Comparison of ENCODE assay signal across 8 cellular contexts in the genomic region with DNA sequence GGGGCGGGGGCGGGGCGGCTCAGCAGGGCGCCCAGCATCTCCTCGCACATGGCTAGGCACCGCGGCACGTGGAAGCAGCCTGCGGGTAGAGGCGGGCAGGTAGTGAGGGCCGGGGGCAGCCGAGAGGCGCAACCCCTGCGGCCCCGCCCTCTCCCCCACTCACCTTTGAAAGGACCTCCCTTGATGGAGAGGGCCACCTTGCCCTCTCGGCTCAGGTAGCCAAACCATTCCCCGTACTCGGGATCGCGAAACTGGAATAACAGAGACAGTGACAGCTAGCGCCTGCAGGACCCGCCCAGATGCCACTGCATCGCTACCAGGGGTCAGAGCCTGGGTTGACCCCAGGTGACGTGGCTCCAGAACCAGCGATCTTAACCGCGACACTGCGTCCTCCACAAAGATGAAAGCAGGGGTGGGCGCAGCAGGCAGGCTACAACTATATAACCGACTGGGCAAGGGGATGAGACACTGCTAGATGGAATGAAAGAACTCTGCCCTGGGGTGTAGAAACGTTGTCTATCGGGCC. TPM values are rescaled to one million over a fixed set of nuclear protein-coding genes. Genes with fewer than 3 reads are reported as not detected.
DNase-seq lines count a peak whose midpoint lies in the region; TF ChIP-seq lines count a peak whose summit lies in the region.

No MANE protein-coding gene starts in this region.

- H3K4me1 ChIP-seq in ovary (ENCODE audit: insufficient read depth) = peaks cover 7% of the 10 kb centered on the region

- TF ChIP-seq POLR2A in ovary (IDR thresholded peaks at IDR 0.05) = no peak

- TF ChIP-seq EP300 in Ishikawa (IDR thresholded peaks at IDR 0.05; ENCODE audit: borderline replicate concordance) (no peak), ovary (IDR thresholded peaks at IDR 0.05) (no peak)

- peak overlapping the region; percentile 75 for H3K4me3 Mint-ChIP-seq in T-helper 2 cell treated with Interferon-gamma antibody and Interleukin-4, amounts not matched to agents 5 μg/mL and 100 μg/mL, for 36 hours

- H3K27me3 Mint-ChIP-seq in T-helper 2 cell treated with Interferon-gamma antibody and Interleukin-4, amounts not matched to agents 5 μg/mL and 100 μg/mL, for 36 hours (ENCODE audit: low read depth) = no peaks in the 10 kb centered on the region

- peaks cover 7% of the 10 kb centered on the region for H3K4me1 Mint-ChIP-seq in T-helper 2 cell treated with Interferon-gamma antibody and Interleukin-4, amounts not matched to agents 5 μg/mL and 100 μg/mL, for 36 hours (ENCODE audit: low read depth)

- DNase-seq in T-helper 2 cell treated with Interferon-gamma antibody and Interleukin-4, amounts not matched to agents 5 μg/mL and 100 μg/mL, for 36 hours (ENCODE audit: low spot score) = no peak
- DNase-seq in T-helper 2 cell (no peak), coronary artery (ENCODE audit: low spot score) (no peak), ovary (peak in 1 of 5 donors; percentile 46), anterior cingulate cortex (lab: John Stamatoyannopoulos, UW) (no peak), GF-D8 (lab: John Stamatoyannopoulos, UW) (no peak)
- DNase-seq in activated naive CD4-positive, alpha-beta T cell treated with Interleukin-2 at 50 U/mL for 16 hours = no peak

- peak overlapping the region; percentile 65 for H3K27ac Mint-ChIP-seq in T-helper 2 cell treated with Interferon-gamma antibody and Interleukin-4, amounts not matched to agents 5 μg/mL and 100 μg/mL, for 36 hours

- peaks cover 13% of the 10 kb centered on the region for H3K36me3 Mint-ChIP-seq in T-helper 2 cell treated with Interferon-gamma antibody and Interleukin-4, amounts not matched to agents 5 μg/mL and 100 μg/mL, for 36 hours (ENCODE audit: low read depth)

- TF ChIP-seq RAD21 in Ishikawa (IDR thresholded peaks at IDR 0.05; ENCODE audit: low read depth) = no peak

- intact Hi-C loops in ovary (cut with DNase I) = no loop called here

- WGBS in ovary, 3 donors = 22 to 40% (median 39%) methylated on average over 19 to 30 of the region's 32 CpGs

- H3K9me3 Mint-ChIP-seq in T-helper 2 cell treated with Interferon-gamma antibody and Interleukin-4, amounts not matched to agents 5 μg/mL and 100 μg/mL, for 36 hours = no peaks in the 10 kb centered on the region

- TF ChIP-seq CTCF in coronary artery (IDR thresholded peaks at IDR 0.05) (no peak), ovary (IDR thresholded peaks at IDR 0.05) (no peak)

- no peaks in the 10 kb centered on the region for H3K36me3 ChIP-seq in ovary

- peak overlapping the region in 1 of 2 donors; percentile 83 for H3K27ac ChIP-seq in coronary artery
- H3K27ac ChIP-seq in ovary = no peak overlapping the region

- H3K4me3 ChIP-seq in coronary artery = peak overlapping the region; percentile 99
- H3K4me3 ChIP-seq in ovary = peak overlapping the region; percentile 56

- H3K27me3 ChIP-seq in ovary = no peaks in the 10 kb centered on the region

- H3K9me3 ChIP-seq in ovary = no peaks in the 10 kb centered on the region

TF ChIP-seq in Ishikawa, 13 proteins besides CTCF, POLR2A, EP300 and RAD21:
- TF ChIP-seq, protein P1, sequence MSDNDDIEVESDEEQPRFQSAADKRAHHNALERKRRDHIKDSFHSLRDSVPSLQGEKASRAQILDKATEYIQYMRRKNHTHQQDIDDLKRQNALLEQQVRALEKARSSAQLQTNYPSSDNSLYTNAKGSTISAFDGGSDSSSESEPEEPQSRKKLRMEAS (IDR thresholded peaks at IDR 0.05) = peak; percentile 45; the same call in 1 of the 2 replicates
- no peak for TF ChIP-seq CEBPB (IDR thresholded peaks at IDR 0.05)
TF ChIP-seq in Ishikawa: peak in this region for 1.

RNA-seq across cellular contexts. Expression of a gene that starts 0.6 kb away (rescaled TPM):
- 10 to 100 TPM; 36.7 to 95.5 (median 64.2) TPM for total RNA-seq in ovary
- polyA plus RNA-seq in ovary = 10 to 100 TPM; 64.9 to 87.3 TPM

RNA-seq across cellular contexts. Expression of a gene that starts 9.1 kb away (rescaled TPM):
- 1 to 10 TPM in 6 of 7 donors, under 1 TPM in 1; 0.80 to 4.9 (median 2.5) TPM for total RNA-seq in ovary
- 1 to 10 TPM; 1.2 to 2.8 TPM for polyA plus RNA-seq in ovary

RNA-seq across cellular contexts. Expression of a gene that starts 9.3 kb away (rescaled TPM):
- total RNA-seq in ovary = 10 to 100 TPM in 5 of 7 donors, 1 to 10 TPM in 2; 7.0 to 22.3 (median 11.4) TPM
- polyA plus RNA-seq in ovary = 10 to 100 TPM in 1 of 2 donors, 1 to 10 TPM in 1; 1.2 to 14.7 TPM

RNA-seq across cellular contexts. Expression of a gene that starts 30.9 kb away (rescaled TPM):
- total RNA-seq in ovary = 1 to 10 TPM in 1 of 7 donors, under 1 TPM in 4, not detected in 2; 0.34 to 1.5 (median 0.50) TPM
- 1 to 10 TPM in 1 of 2 donors, not detected in 1; 1.3 TPM for polyA plus RNA-seq in ovary

RNA-seq across cellular contexts. Expression of a gene that starts 36.2 kb away (rescaled TPM):
- 10 to 100 TPM; 26.3 to 62.5 (median 53.1) TPM for total RNA-seq in ovary
- polyA plus RNA-seq in ovary = 10 to 100 TPM; 13.3 to 19.7 TPM
